ENCODE assay signal across 28 cellular contexts in genomic region chr18:39162013-39162412, GRCh38.
"Had no signal": no experiment of that assay in that cellular context is flagged by ENCODE, and none has a peak within 500 bp of the region (broad histone marks: within the 10 kb centered on the region; RNA-seq: fewer than 3 reads in every experiment).

No MANE protein-coding gene starts in this region.

- DNase-seq: activated CD4-positive, alpha-beta memory T cell treated with anti-CD3 and anti-CD28 coated beads for 36 hours; activated CD4-positive, alpha-beta T cell treated with anti-CD3 and anti-CD28 coated beads, Interleukin-2, amount 10 ng/mL, durations not matched to agents 24 days and 14 days; activated CD4-positive, CD25-positive, alpha-beta regulatory T cell treated with anti-CD3 and anti-CD28 coated beads, Interleukin-2, amount 50 U/mL, for 72 hours; activated CD8-positive, alpha-beta memory T cell treated with anti-CD3 and anti-CD28 coated beads, Interleukin-2, amount 50 U/mL, for 4 hours; activated effector memory CD4-positive, alpha-beta T cell treated with anti-CD3 and anti-CD28 coated beads, Interleukin-2, amount 50 U/mL, for 16 hours; activated naive CD4-positive, alpha-beta T cell treated with anti-CD3 and anti-CD28 coated beads for 36 hours; activated naive CD8-positive, alpha-beta T cell treated with anti-CD3 and anti-CD28 coated beads for 36 hours; activated T-cell treated with anti-CD3 and anti-CD28 coated beads, Interleukin-2, amount 50 U/mL, for 1 hour; adrenal gland; aorta; cerebellar nuclear complex; cortex of kidney; effector memory CD8-positive, alpha-beta T cell; foreskin fibroblast; heart left ventricle; hypothalamus; naive thymus-derived CD8-positive, alpha-beta T cell; nucleus accumbens; stimulated activated CD4-positive, alpha-beta T cell treated with anti-CD3 and anti-CD28 coated beads, Interleukin-15, amount 100 ng/mL, for 24 hours; stimulated activated CD4-positive, alpha-beta T cell treated with anti-CD3 and anti-CD28 coated beads, Interleukin-2, amount 100 ng/mL, for 24 hours; stimulated activated naive B cell treated with anti-CD40 and anti-IgM and Interleukin-4, amounts not matched to agents 10 μg/mL and 1 μg/mL and 100 μg/mL, for 72 hours; stomach; T-helper 9 cell; thyroid gland; upper lobe of right lung; WERI-Rb-1 had no signal

- H3K27ac ChIP-seq: adrenal gland, cardiac muscle cell, heart left ventricle, right atrium auricular region, stomach, thyroid gland, upper lobe of right lung, WERI-Rb-1 had no signal

- H3K4me1 ChIP-seq: adrenal gland, heart left ventricle, right atrium auricular region, stomach, thyroid gland, upper lobe of right lung had no signal

- H3K4me3 ChIP-seq: adrenal gland, cardiac muscle cell, heart left ventricle, right atrium auricular region, stomach, thyroid gland, upper lobe of right lung had no signal

- H3K27me3 ChIP-seq: adrenal gland, cardiac muscle cell, heart left ventricle, right atrium auricular region, stomach, thyroid gland, upper lobe of right lung had no signal

- H3K36me3 ChIP-seq: adrenal gland, cardiac muscle cell, heart left ventricle, right atrium auricular region, stomach, thyroid gland, upper lobe of right lung, WERI-Rb-1 had no signal
